ENCODE assay signal across 24 cellular contexts in genomic region chr20:57807418-57808265, GRCh38.
DNase-seq lines count a peak whose midpoint lies in the region; ATAC-seq, FAIRE-seq and TF ChIP-seq lines count a peak whose summit lies in the region.
"Had no signal": no experiment of that assay in that cellular context is flagged by ENCODE, and none has a peak within 500 bp of the region (broad histone marks: within the 10 kb centered on the region; RNA-seq: fewer than 3 reads in every experiment).

No MANE protein-coding gene starts in this region.

- H3K27ac Mint-ChIP-seq in mesothelial cell of epicardium: peak overlapping the region; percentile 73
- H3K27ac Mint-ChIP-seq: activated CD4-positive, alpha-beta T cell treated with anti-CD3 and anti-CD28 coated beads for 36 hours; activated CD8-positive, alpha-beta T cell treated with anti-CD3 and anti-CD28 coated beads, Interleukin-2, amount 10 ng/mL, durations not matched to agents 7 days and 5 days; activated naive CD4-positive, alpha-beta T cell treated with anti-CD3 and anti-CD28 coated beads, Interleukin-2, amount 10 ng/mL, durations not matched to agents 7 days and 5 days; activated T-helper 17 cell treated with anti-CD3 and anti-CD28 coated beads, Interleukin-2, amount 50 U/mL, for 72 hours; IgD-negative memory B cell; immature natural killer cell; natural killer cell had no signal

- H3K27ac ChIP-seq in heart left ventricle: no peak overlapping the region
- H3K27ac ChIP-seq: C4-2B, transverse colon had no signal

- H3K9me3 ChIP-seq in heart left ventricle: no peaks in the 10 kb centered on the region
- H3K9me3 ChIP-seq: transverse colon had no signal

- no peaks in the 10 kb centered on the region for H3K27me3 ChIP-seq in heart left ventricle
- H3K27me3 ChIP-seq: transverse colon had no signal

- TF ChIP-seq CTCF in heart left ventricle (IDR thresholded peaks at IDR 0.05) (no peak), mesothelial cell of epicardium (IDR thresholded peaks at IDR 0.05; ENCODE audit: unreplicated experiment) (no peak)

- peak; percentile 98 for FAIRE-seq in urothelium cell line (lab: Jason Lieb, UNC)

- ATAC-seq in Right ventricle myocardium inferior: peak; percentile 71
- peak; percentile 20 to 85 (median 84) for ATAC-seq in heart left ventricle
- ATAC-seq in HG02885 (IDR thresholded peaks at IDR 0.05; ENCODE audit: poor library complexity, unreplicated experiment): no peak
- ATAC-seq: activated CD4-positive, alpha-beta T cell treated with anti-CD3 and anti-CD28 coated beads for 36 hours; activated CD8-positive, alpha-beta T cell treated with anti-CD3 and anti-CD28 coated beads, Interleukin-2, amount 10 ng/mL, durations not matched to agents 7 days and 5 days; activated T-helper 17 cell treated with anti-CD3 and anti-CD28 coated beads, Interleukin-2, amount 50 U/mL, for 72 hours; HCT116; natural killer cell had no signal

- intact Hi-C loops in Right ventricle myocardium inferior (cut with DNase I): loop anchor here (2.0 to 5.0 kb wide), 2 partner anchors 89 to 125 kb away; no protein-coding TSS in a partner anchor
- intact Hi-C loops in cardiac septum (cut with DNase I): loop anchor here (5.0 kb wide), 1 partner anchor 95 kb away; the partner anchor contains the start of gene PMEPA1
- intact Hi-C loops in heart left ventricle (cut with DNase I): loop anchor here in 3 of 10 donors (5.0 to 10.0 kb wide), 3 partner anchors 57 to 90 kb away; no protein-coding TSS in a partner anchor

- H3K4me3 Mint-ChIP-seq in mesothelial cell of epicardium: no peak overlapping the region
- H3K4me3 Mint-ChIP-seq: activated CD4-positive, alpha-beta T cell treated with anti-CD3 and anti-CD28 coated beads for 36 hours; activated CD8-positive, alpha-beta T cell treated with anti-CD3 and anti-CD28 coated beads, Interleukin-2, amount 10 ng/mL, durations not matched to agents 7 days and 5 days; activated naive CD4-positive, alpha-beta T cell treated with anti-CD3 and anti-CD28 coated beads, Interleukin-2, amount 10 ng/mL, durations not matched to agents 7 days and 5 days; activated T-helper 17 cell treated with anti-CD3 and anti-CD28 coated beads, Interleukin-2, amount 50 U/mL, for 72 hours; IgD-negative memory B cell; immature natural killer cell; natural killer cell had no signal

- no peak for TF ChIP-seq POLR2A in heart left ventricle (IDR thresholded peaks at IDR 0.05)

- no peaks in the 10 kb centered on the region for H3K9me3 Mint-ChIP-seq in mesothelial cell of epicardium
- H3K9me3 Mint-ChIP-seq: activated naive CD4-positive, alpha-beta T cell treated with anti-CD3 and anti-CD28 coated beads, Interleukin-2, amount 10 ng/mL, durations not matched to agents 7 days and 5 days; activated T-helper 17 cell treated with anti-CD3 and anti-CD28 coated beads, Interleukin-2, amount 50 U/mL, for 72 hours; IgD-negative memory B cell; immature natural killer cell; natural killer cell had no signal

- no peaks in the 10 kb centered on the region for H3K36me3 ChIP-seq in heart left ventricle
- H3K36me3 ChIP-seq: transverse colon had no signal

- peaks cover 0 to 13% (median 0%) of the 10 kb centered on the region in 12 donors for H3K4me1 ChIP-seq in heart left ventricle
- H3K4me1 ChIP-seq: transverse colon had no signal

- H3K4me1 Mint-ChIP-seq in mesothelial cell of epicardium: peaks cover 71% of the 10 kb centered on the region
- H3K4me1 Mint-ChIP-seq: activated CD4-positive, alpha-beta T cell treated with anti-CD3 and anti-CD28 coated beads for 36 hours; activated naive CD4-positive, alpha-beta T cell treated with anti-CD3 and anti-CD28 coated beads, Interleukin-2, amount 10 ng/mL, durations not matched to agents 7 days and 5 days; IgD-negative memory B cell; immature natural killer cell; natural killer cell had no signal

- H3K4me3 ChIP-seq in heart left ventricle: no peak overlapping the region
- H3K4me3 ChIP-seq: transverse colon had no signal

- DNase-seq in Right ventricle myocardium inferior (ENCODE audit: missing footprints) (no peak), cardiac septum (ENCODE audit: low spot score) (no peak), heart left ventricle (peak in 2 of 5 donors; percentile 54 to 59), mesothelial cell of epicardium (ENCODE audit: low spot score in 2 of 2, unreplicated experiment in 2 of 2) (no peak), urothelium cell line (ENCODE audit: low spot score) (no peak), T-helper 1 cell (no peak), pons (ENCODE audit: low spot score) (no peak)
- DNase-seq: activated CD4-positive, alpha-beta T cell treated with anti-CD3 and anti-CD28 coated beads for 36 hours; activated CD8-positive, alpha-beta T cell treated with anti-CD3 and anti-CD28 coated beads, Interleukin-2, amount 10 ng/mL, durations not matched to agents 7 days and 5 days; activated naive CD4-positive, alpha-beta T cell treated with anti-CD3 and anti-CD28 coated beads, Interleukin-2, amount 10 ng/mL, durations not matched to agents 7 days and 5 days; COR-L47; DMS53; immature natural killer cell; midbrain; natural killer cell; SHP77 treated with DMSO at 0.1 percent for 48 hours; SW 1271; T-helper 9 cell; transverse colon had no signal

- H3K36me3 Mint-ChIP-seq in mesothelial cell of epicardium: no peaks in the 10 kb centered on the region
- H3K36me3 Mint-ChIP-seq: activated naive CD4-positive, alpha-beta T cell treated with anti-CD3 and anti-CD28 coated beads, Interleukin-2, amount 10 ng/mL, durations not matched to agents 7 days and 5 days; immature natural killer cell; natural killer cell had no signal

- 57 to 69% (median 64%) methylated on average over 10 of the region's 10 CpGs for WGBS in heart left ventricle, 4 donors

- no peaks in the 10 kb centered on the region for H3K27me3 Mint-ChIP-seq in mesothelial cell of epicardium (ENCODE audit: low read depth)
- H3K27me3 Mint-ChIP-seq: activated CD4-positive, alpha-beta T cell treated with anti-CD3 and anti-CD28 coated beads for 36 hours had no signal
